8 cellular contexts compared by ENCODE assay signal in genomic region chr2:98634406-98635092, GRCh38. TPM values are rescaled to one million over a fixed set of nuclear protein-coding genes. Genes with fewer than 3 reads are reported as not detected.
A peak's percentile ranks its signal among the peaks of the same experiment; 100 is the strongest.
DNase-seq lines count a peak whose midpoint lies in the region; ATAC-seq and TF ChIP-seq lines count a peak whose summit lies in the region.

No MANE protein-coding gene starts in this region.

- H3K27me3 ChIP-seq in testis (no peaks in the 10 kb centered on the region), heart left ventricle (no peaks in the 10 kb centered on the region)

- H3K4me1 ChIP-seq in testis (no peaks in the 10 kb centered on the region), heart left ventricle (no peaks in the 10 kb centered on the region)

- H3K9me3 Mint-ChIP-seq in activated CD4-positive, alpha-beta memory T cell treated with anti-CD3 and anti-CD28 coated beads, Interleukin-2, amount 10 ng/mL, durations not matched to agents 7 days and 5 days: no peaks in the 10 kb centered on the region

- POLR2A ChIA-PET in activated CD4-positive, alpha-beta memory T cell treated with anti-CD3 and anti-CD28 coated beads, Interleukin-2, amount 10 ng/mL, durations not matched to agents 7 days and 5 days (lab: Charles Lee): interaction anchor here (0.5 to 3.7 kb wide), 8 partner anchors 22 to 203 kb away, joined by 3 to 17 read pairs (median 4); partner anchors contain the start of genes COA5 and UNC50

- H3K36me3 ChIP-seq in testis (ENCODE audit: low read depth, missing control alignments) (no peaks in the 10 kb centered on the region), heart left ventricle (peaks cover 0 to 100% (median 79%) of the 10 kb centered on the region in 9 donors)

- no peak for TF ChIP-seq CTCF in testis (IDR thresholded peaks at IDR 0.05)
- TF ChIP-seq CTCF in heart left ventricle (IDR thresholded peaks at IDR 0.05): no peak

- TF ChIP-seq POLR2A in testis (IDR thresholded peaks at IDR 0.05) (no peak), heart left ventricle (IDR thresholded peaks at IDR 0.05) (no peak)

- H3K27ac ChIP-seq in testis: no peak overlapping the region
- H3K27ac ChIP-seq in heart left ventricle: peak overlapping the region in 1 of 12 donors; percentile 30

- H3K4me3 Mint-ChIP-seq in activated CD4-positive, alpha-beta memory T cell treated with anti-CD3 and anti-CD28 coated beads, Interleukin-2, amount 10 ng/mL, durations not matched to agents 7 days and 5 days: peak overlapping the region; percentile 19

- CTCF ChIA-PET in activated CD4-positive, alpha-beta memory T cell treated with anti-CD3 and anti-CD28 coated beads, Interleukin-2, amount 10 ng/mL, durations not matched to agents 7 days and 5 days (lab: Charles Lee): interaction anchor here (1.0 to 2.2 kb wide), 9 partner anchors 9 to 450 kb away, joined by 3 to 9 read pairs (median 3); no protein-coding TSS in a partner anchor

- H3K4me3 ChIP-seq in testis (no peak overlapping the region), heart left ventricle (no peak overlapping the region)

- peaks cover 59% of the 10 kb centered on the region for H3K36me3 Mint-ChIP-seq in activated CD4-positive, alpha-beta memory T cell treated with anti-CD3 and anti-CD28 coated beads, Interleukin-2, amount 10 ng/mL, durations not matched to agents 7 days and 5 days (ENCODE audit: low read depth)

- H3K9me3 ChIP-seq in testis (no peaks in the 10 kb centered on the region), heart left ventricle (no peaks in the 10 kb centered on the region)

- H3K27me3 Mint-ChIP-seq in activated CD4-positive, alpha-beta memory T cell treated with anti-CD3 and anti-CD28 coated beads, Interleukin-2, amount 10 ng/mL, durations not matched to agents 7 days and 5 days: no peaks in the 10 kb centered on the region

- DNase-seq in activated gamma-delta T cell treated with Interleukin-2 at 50 U/mL for 16 hours (peak; percentile 31), activated gamma-delta T cell (lab: John Stamatoyannopoulos, UW) (no peak), iPS DF 19.7 (ENCODE audit: low read depth, low spot score) (peak; percentile 42), testis (peak; percentile 46), occipital lobe (lab: John Stamatoyannopoulos, UW) (no peak), heart left ventricle (no peak)
- peak; percentile 58 for DNase-seq in activated CD4-positive, alpha-beta memory T cell treated with anti-CD3 and anti-CD28 coated beads, Interleukin-2, amount 10 ng/mL, durations not matched to agents 7 days and 5 days

- intact Hi-C loops in testis (cut with DNase I; ENCODE audit: low total_unique reads): no loop called here
- intact Hi-C loops in heart left ventricle (cut with DNase I): no loop called here

- 69 to 76% methylated on average over 9 of the region's 9 CpGs for WGBS in testis, 2 donors
- WGBS in heart left ventricle, 4 donors: 78 to 85% (median 82%) methylated on average over 9 of the region's 9 CpGs

- peak overlapping the region; percentile 86 for H3K27ac Mint-ChIP-seq in activated CD4-positive, alpha-beta memory T cell treated with anti-CD3 and anti-CD28 coated beads, Interleukin-2, amount 10 ng/mL, durations not matched to agents 7 days and 5 days

- H3K4me1 Mint-ChIP-seq in activated CD4-positive, alpha-beta memory T cell treated with anti-CD3 and anti-CD28 coated beads, Interleukin-2, amount 10 ng/mL, durations not matched to agents 7 days and 5 days: peaks cover 38% of the 10 kb centered on the region

- ATAC-seq in heart left ventricle: no peak
- ATAC-seq in GM21786 (IDR thresholded peaks at IDR 0.05; ENCODE audit: unreplicated experiment): no peak

RNA-seq across cellular contexts. Expression of gene UNC50, which starts 26.2 kb away (rescaled TPM):
- total RNA-seq in activated CD4-positive, alpha-beta memory T cell treated with anti-CD3 and anti-CD28 coated beads, Interleukin-2, amount 10 ng/mL, durations not matched to agents 7 days and 5 days: 10 to 100 TPM; 32.7 to 32.8 TPM
- total RNA-seq in testis (10 to 100 TPM; 60.4 to 60.8 TPM), occipital lobe (51.8 TPM), heart left ventricle (10 to 100 TPM; 22.3 to 31.4 (median 25.6) TPM)
- polyA plus RNA-seq in testis (ENCODE audit: insufficient read depth, low read depth, low replicate concordance) (102 TPM), heart left ventricle (10 to 100 TPM; 36.9 to 37.0 TPM)

RNA-seq across cellular contexts. Expression of gene COA5, which starts 26.2 kb away (rescaled TPM):
- 10 to 100 TPM; 26.3 TPM for total RNA-seq in activated CD4-positive, alpha-beta memory T cell treated with anti-CD3 and anti-CD28 coated beads, Interleukin-2, amount 10 ng/mL, durations not matched to agents 7 days and 5 days
- 10 to 100 TPM; 40.5 to 47.7 TPM for total RNA-seq in testis
- polyA plus RNA-seq in testis (ENCODE audit: insufficient read depth, low read depth, low replicate concordance): 65.9 TPM
- total RNA-seq in occipital lobe: 61.0 TPM
- total RNA-seq in heart left ventricle: 10 to 100 TPM; 19.6 to 33.5 (median 27.7) TPM
- polyA plus RNA-seq in heart left ventricle: 10 to 100 TPM; 23.2 to 39.5 TPM

Comparison
In these comparisons a context has a peak if more than half of its experiments do, and no peak if none do; other contexts are left out.
1. DNase-seq: peak in activated gamma-delta T cell treated with Interleukin-2 at 50 U/mL for 16 hours (single experiment), activated CD4-positive, alpha-beta memory T cell treated with anti-CD3 and anti-CD28 coated beads, Interleukin-2, amount 10 ng/mL, durations not matched to agents 7 days and 5 days (single experiment), iPS DF 19.7 (single experiment) and testis (single experiment); none in activated gamma-delta T cell (single experiment), occipital lobe (single experiment) and heart left ventricle (0 of 5).